ENCODE assay signal across 8 cellular contexts in the genomic region with DNA sequence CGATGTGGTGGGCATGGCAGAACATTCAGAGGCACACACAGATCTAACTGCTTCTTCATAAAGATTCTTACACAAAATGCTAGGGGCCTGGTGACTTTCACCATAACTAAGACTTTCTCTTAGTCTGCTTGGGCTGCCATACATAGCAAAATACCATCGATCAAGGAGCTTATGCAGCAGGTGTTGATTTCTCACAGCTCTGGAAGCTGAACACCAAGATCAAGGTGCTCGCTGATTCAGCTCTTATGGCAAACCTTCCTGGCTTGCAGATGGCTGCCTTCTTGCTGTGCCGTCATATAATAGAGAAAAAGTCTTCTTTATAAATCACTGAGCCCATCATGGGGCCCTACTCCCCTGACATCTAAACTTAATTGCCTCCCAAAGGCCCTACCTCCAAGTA.
"Had no signal": no experiment of that assay in that cellular context is flagged by ENCODE, and none has a peak within 500 bp of the region (broad histone marks: within the 10 kb centered on the region; RNA-seq: fewer than 3 reads in every experiment).

No MANE protein-coding gene starts in this region.

- H3K4me1 Mint-ChIP-seq: IgD-negative memory B cell had no signal

- ATAC-seq: HepG2 had no signal

- H3K4me3 Mint-ChIP-seq: IgD-negative memory B cell had no signal

- H3K9ac ChIP-seq: GM23248 had no signal

- DNase-seq: GM23248, GOT3, H7, HCEC 1CT, KBM-7 had no signal

- H2AFZ ChIP-seq: GM23248 had no signal

- H3K27ac ChIP-seq: GM23248, HL-60 had no signal

- FAIRE-seq: HepG2 had no signal

- H3K27ac Mint-ChIP-seq: IgD-negative memory B cell had no signal

- H3K4me3 ChIP-seq: GM23248 had no signal
